In genomic region chr5:135249658-135250057, GRCh38 we compare ENCODE assay signal across 1 cellular context.
TF ChIP-seq lines count a peak whose summit lies in the region.

No MANE protein-coding gene starts in this region.

TF ChIP-seq in IMR-90, 13 proteins besides CTCF, POLR2A, EP300 and RAD21:
- TF ChIP-seq NFE2L2 (IDR thresholded peaks at IDR 0.05; ENCODE audit: low read depth, low read length), result no peak
